Comparison of ENCODE assay signal across 8 cellular contexts in genomic region chr11:33291004-33291777, GRCh38.
A peak's percentile ranks its signal among the peaks of the same experiment; 100 is the strongest.
DNase-seq lines count a peak whose midpoint lies in the region; ATAC-seq and TF ChIP-seq lines count a peak whose summit lies in the region.

No MANE protein-coding gene starts in this region.

- H3K27ac Mint-ChIP-seq in nephron: peak overlapping the region; percentile 64 to 92 (median 77)

- peak overlapping the region in 1 of 3 experiments; percentile 50 for H3K4me3 Mint-ChIP-seq in nephron

- peaks cover 60% of the 10 kb centered on the region for H3K36me3 Mint-ChIP-seq in nephron (ENCODE audit: low read depth)

- H3K27me3 Mint-ChIP-seq in nephron (ENCODE audit: low read depth): no peaks in the 10 kb centered on the region

- H3K27ac ChIP-seq in VCaP: peak overlapping the region; percentile 76

- no peak for TF ChIP-seq CTCF in VCaP (conservative IDR thresholded peaks at IDR 0.05)
- TF ChIP-seq CTCF in nephron (IDR thresholded peaks at IDR 0.05; ENCODE audit: unreplicated experiment in 3 of 3): no peak

- peaks cover 4% of the 10 kb centered on the region for H3K9me3 Mint-ChIP-seq in nephron

- DNase-seq in NCI-H748 treated with DMSO at 0.1 percent for 48 hours (lab: John Stamatoyannopoulos, UW) (no peak), GF-D8 (lab: John Stamatoyannopoulos, UW) (no peak), NCI-H2029 (lab: John Stamatoyannopoulos, UW) (no peak)

- H3K4me1 Mint-ChIP-seq in nephron: peaks cover 38% of the 10 kb centered on the region

- ATAC-seq in GM18519 (IDR thresholded peaks at IDR 0.05; ENCODE audit: low FRiP score, unreplicated experiment): peak; percentile 77
- ATAC-seq in HG02623 (IDR thresholded peaks at IDR 0.05; ENCODE audit: unreplicated experiment): peak; percentile 73
- no peak for ATAC-seq in GM21526 (IDR thresholded peaks at IDR 0.05; ENCODE audit: low FRiP score, unreplicated experiment)
